Comparison of ENCODE assay signal across 1 cellular context in the genomic region with DNA sequence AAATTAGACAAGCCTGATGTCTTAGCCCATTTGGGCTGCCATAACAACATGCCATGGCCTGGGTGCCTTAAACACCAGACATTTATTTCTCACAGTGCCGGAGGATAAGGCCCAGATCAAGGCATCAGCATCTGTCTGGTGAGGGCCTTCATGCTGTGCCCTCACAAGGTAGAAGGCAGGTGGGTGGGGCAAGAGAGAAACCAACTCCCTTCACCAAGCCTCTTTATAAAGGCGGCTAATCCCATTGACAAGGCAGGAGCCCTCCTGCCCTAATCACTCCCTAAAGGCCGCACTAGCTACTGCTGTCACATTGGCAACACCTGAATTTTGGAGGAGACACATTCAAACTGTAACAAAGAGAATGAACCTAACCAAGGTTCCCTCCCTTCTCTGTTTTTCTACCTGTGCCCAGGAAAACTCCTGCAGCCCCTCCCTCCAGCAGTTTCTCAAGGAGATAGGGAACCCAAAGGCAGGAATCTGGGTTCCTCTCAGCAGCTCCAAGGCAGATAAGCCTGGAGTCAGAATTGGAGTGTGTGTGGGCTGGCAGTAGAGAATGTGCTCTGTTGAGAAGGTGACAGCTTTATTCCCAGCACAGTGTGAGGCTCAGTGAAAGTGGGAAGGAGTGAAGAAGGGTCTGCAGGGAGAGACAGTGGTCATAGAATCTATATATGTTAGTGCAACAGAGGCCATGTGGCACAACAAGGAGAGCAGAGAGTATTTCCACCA.
TF ChIP-seq lines count a peak whose summit lies in the region.

No MANE protein-coding gene starts in this region.

TF ChIP-seq in GM23338, 12 proteins besides CTCF, POLR2A, EP300 and RAD21 (continued from another document):
- TF ChIP-seq, protein P1, sequence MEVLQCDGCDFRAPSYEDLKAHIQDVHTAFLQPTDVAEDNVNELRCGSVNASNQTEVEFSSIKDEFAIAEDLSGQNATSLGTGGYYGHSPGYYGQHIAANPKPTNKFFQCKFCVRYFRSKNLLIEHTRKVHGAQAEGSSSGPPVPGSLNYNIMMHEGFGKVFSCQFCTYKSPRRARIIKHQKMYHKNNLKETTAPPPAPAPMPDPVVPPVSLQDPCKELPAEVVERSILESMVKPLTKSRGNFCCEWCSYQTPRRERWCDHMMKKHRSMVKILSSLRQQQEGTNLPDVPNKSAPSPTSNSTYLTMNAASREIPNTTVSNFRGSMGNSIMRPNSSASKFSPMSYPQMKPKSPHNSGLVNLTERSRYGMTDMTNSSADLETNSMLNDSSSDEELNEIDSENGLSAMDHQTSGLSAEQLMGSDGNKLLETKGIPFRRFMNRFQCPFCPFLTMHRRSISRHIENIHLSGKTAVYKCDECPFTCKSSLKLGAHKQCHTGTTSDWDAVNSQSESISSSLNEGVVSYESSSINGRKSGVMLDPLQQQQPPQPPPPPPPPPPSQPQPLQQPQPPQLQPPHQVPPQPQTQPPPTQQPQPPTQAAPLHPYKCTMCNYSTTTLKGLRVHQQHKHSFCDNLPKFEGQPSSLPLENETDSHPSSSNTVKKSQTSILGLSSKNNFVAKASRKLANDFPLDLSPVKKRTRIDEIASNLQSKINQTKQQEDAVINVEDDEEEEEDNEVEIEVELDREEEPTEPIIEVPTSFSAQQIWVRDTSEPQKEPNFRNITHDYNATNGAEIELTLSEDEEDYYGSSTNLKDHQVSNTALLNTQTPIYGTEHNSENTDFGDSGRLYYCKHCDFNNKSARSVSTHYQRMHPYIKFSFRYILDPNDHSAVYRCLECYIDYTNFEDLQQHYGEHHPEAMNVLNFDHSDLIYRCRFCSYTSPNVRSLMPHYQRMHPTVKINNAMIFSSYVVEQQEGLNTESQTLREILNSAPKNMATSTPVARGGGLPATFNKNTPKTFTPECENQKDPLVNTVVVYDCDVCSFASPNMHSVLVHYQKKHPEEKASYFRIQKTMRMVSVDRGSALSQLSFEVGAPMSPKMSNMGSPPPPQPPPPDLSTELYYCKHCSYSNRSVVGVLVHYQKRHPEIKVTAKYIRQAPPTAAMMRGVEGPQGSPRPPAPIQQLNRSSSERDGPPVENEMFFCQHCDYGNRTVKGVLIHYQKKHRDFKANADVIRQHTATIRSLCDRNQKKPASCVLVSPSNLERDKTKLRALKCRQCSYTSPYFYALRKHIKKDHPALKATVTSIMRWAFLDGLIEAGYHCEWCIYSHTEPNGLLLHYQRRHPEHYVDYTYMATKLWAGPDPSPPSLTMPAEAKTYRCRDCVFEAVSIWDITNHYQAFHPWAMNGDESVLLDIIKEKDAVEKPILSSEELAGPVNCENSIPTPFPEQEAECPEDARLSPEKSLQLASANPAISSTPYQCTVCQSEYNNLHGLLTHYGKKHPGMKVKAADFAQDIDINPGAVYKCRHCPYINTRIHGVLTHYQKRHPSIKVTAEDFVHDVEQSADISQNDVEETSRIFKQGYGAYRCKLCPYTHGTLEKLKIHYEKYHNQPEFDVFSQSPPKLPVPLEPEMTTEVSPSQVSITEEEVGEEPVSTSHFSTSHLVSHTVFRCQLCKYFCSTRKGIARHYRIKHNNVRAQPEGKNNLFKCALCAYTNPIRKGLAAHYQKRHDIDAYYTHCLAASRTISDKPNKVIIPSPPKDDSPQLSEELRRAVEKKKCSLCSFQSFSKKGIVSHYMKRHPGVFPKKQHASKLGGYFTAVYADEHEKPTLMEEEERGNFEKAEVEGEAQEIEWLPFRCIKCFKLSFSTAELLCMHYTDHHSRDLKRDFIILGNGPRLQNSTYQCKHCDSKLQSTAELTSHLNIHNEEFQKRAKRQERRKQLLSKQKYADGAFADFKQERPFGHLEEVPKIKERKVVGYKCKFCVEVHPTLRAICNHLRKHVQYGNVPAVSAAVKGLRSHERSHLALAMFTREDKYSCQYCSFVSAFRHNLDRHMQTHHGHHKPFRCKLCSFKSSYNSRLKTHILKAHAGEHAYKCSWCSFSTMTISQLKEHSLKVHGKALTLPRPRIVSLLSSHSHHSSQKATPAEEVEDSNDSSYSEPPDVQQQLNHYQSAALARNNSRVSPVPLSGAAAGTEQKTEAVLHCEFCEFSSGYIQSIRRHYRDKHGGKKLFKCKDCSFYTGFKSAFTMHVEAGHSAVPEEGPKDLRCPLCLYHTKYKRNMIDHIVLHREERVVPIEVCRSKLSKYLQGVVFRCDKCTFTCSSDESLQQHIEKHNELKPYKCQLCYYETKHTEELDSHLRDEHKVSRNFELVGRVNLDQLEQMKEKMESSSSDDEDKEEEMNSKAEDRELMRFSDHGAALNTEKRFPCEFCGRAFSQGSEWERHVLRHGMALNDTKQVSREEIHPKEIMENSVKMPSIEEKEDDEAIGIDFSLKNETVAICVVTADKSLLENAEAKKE (CRISPR knock-in tag; IDR thresholded peaks at IDR 0.05), result no peak
- no peak for TF ChIP-seq ZNF331 (CRISPR knock-in tag; IDR thresholded peaks at IDR 0.05; ENCODE audit: low read depth)
- TF ChIP-seq EZH2phosphoT487 (IDR thresholded peaks at IDR 0.05; ENCODE audit: unreplicated experiment), result no peak
